Comparison of ENCODE assay signal across 3 cellular contexts in genomic region chr15:79560384-79560783, GRCh38.
"Had no signal": no experiment of that assay in that cellular context is flagged by ENCODE, and none has a peak within 500 bp of the region (broad histone marks: within the 10 kb centered on the region; RNA-seq: fewer than 3 reads in every experiment).

No MANE protein-coding gene starts in this region.

- ATAC-seq: GM12878 had no signal

- DNase-seq: GDM1, GF-D8 had no signal
